In genomic region chr7:28364082-28364481, GRCh38 we compare ENCODE assay signal across 1 cellular context.
TF ChIP-seq lines count a peak whose summit lies in the region.

No MANE protein-coding gene starts in this region.

TF ChIP-seq in IMR-90, 13 proteins besides CTCF, POLR2A, EP300 and RAD21 (continued from another document):
- TF ChIP-seq, protein P1, sequence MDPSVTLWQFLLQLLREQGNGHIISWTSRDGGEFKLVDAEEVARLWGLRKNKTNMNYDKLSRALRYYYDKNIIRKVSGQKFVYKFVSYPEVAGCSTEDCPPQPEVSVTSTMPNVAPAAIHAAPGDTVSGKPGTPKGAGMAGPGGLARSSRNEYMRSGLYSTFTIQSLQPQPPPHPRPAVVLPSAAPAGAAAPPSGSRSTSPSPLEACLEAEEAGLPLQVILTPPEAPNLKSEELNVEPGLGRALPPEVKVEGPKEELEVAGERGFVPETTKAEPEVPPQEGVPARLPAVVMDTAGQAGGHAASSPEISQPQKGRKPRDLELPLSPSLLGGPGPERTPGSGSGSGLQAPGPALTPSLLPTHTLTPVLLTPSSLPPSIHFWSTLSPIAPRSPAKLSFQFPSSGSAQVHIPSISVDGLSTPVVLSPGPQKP (IDR thresholded peaks at IDR 0.05; ENCODE audit: borderline replicate concordance, low read depth, low read length), result no peak
